Comparison of ENCODE assay signal across 14 cellular contexts in the genomic region with DNA sequence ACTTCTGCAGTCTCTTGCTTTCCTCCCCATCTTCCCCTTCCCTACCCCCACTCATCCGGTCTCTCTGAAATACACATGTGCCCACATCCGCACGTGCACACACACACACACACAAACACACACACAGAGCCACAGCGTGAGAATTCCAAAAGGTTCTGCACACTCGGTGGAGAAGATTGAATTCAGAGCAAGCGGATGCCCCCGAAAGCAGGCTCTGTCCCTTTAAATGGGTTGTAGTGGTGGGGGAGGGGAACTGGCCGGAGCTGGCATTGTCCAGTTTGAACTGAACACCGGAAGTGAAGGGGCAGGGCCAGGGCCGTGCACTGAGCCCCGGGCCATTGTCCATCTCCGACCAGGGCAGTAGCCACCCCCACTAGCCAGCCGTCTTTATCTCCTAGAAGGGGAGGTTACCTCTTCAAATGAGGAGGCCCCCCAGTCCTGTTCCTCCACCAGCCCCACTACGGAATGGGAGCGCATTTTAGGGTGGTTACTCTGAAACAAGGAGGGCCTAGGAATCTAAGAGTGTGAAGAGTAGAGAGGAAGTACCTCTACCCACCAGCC. TPM values are rescaled to one million over a fixed set of nuclear protein-coding genes. Genes with fewer than 3 reads are reported as not detected.
DNase-seq lines count a peak whose midpoint lies in the region; ATAC-seq and TF ChIP-seq lines count a peak whose summit lies in the region.
"Had no signal": no experiment of that assay in that cellular context is flagged by ENCODE, and none has a peak within 500 bp of the region (broad histone marks: within the 10 kb centered on the region; RNA-seq: fewer than 3 reads in every experiment).

No MANE protein-coding gene starts in this region.

- peaks cover 9% of the 10 kb centered on the region for H3K36me3 Mint-ChIP-seq in central memory CD8-positive, alpha-beta T cell (ENCODE audit: insufficient read depth)
- H3K36me3 Mint-ChIP-seq in nephron progenitor cell (ENCODE audit: low read depth): peaks cover 19% of the 10 kb centered on the region
- H3K36me3 Mint-ChIP-seq in activated CD8-positive, alpha-beta memory T cell treated with anti-CD3 and anti-CD28 coated beads, Interleukin-2, amount 10 ng/mL, durations not matched to agents 7 days and 5 days: no peaks in the 10 kb centered on the region

- peak; percentile 25 for DNase-seq in DMS53 (lab: John Stamatoyannopoulos, UW)
- DNase-seq in DMS53 treated with DMSO at 0.1 percent for 48 hours (lab: John Stamatoyannopoulos, UW; ENCODE audit: unreplicated experiment): no peak
- DNase-seq in Jurkat, Clone E6-1 (ENCODE audit: low read depth, low spot score): peak; percentile 54
- DNase-seq in central memory CD8-positive, alpha-beta T cell (ENCODE audit: low spot score in 2 of 2): no peak
- DNase-seq in nephron progenitor cell: peak; percentile 82
- DNase-seq in stimulated activated naive CD4-positive, alpha-beta T cell treated with Interleukin-2 at 50 U/mL for 16 hours (lab: John Stamatoyannopoulos, UW): no peak
- DNase-seq in activated CD8-positive, alpha-beta memory T cell treated with anti-CD3 and anti-CD28 coated beads, Interleukin-2, amount 10 ng/mL, durations not matched to agents 7 days and 5 days: no peak
- DNase-seq: DMS79 treated with DMSO at 0.1 percent for 48 hours, NCI-H446, SHP77 treated with DMSO at 0.1 percent for 48 hours had no signal

- H3K9me3 Mint-ChIP-seq in central memory CD8-positive, alpha-beta T cell: no peaks in the 10 kb centered on the region
- H3K9me3 Mint-ChIP-seq in nephron progenitor cell: no peaks in the 10 kb centered on the region
- H3K9me3 Mint-ChIP-seq in activated CD8-positive, alpha-beta memory T cell treated with anti-CD3 and anti-CD28 coated beads, Interleukin-2, amount 10 ng/mL, durations not matched to agents 7 days and 5 days (ENCODE audit: low read depth): no peaks in the 10 kb centered on the region

- no peak for TF ChIP-seq CTCF in nephron progenitor cell (IDR thresholded peaks at IDR 0.05)

- H3K27me3 Mint-ChIP-seq in central memory CD8-positive, alpha-beta T cell: peaks cover 75% of the 10 kb centered on the region
- peaks cover 2% of the 10 kb centered on the region for H3K27me3 Mint-ChIP-seq in nephron progenitor cell (ENCODE audit: low read depth, poor library complexity)
- peaks cover 67% of the 10 kb centered on the region for H3K27me3 Mint-ChIP-seq in activated CD8-positive, alpha-beta memory T cell treated with anti-CD3 and anti-CD28 coated beads, Interleukin-2, amount 10 ng/mL, durations not matched to agents 7 days and 5 days

- H3K4me1 Mint-ChIP-seq in central memory CD8-positive, alpha-beta T cell: peaks cover 28% of the 10 kb centered on the region
- H3K4me1 Mint-ChIP-seq in nephron progenitor cell: peaks cover 46% of the 10 kb centered on the region
- peaks cover 19% of the 10 kb centered on the region for H3K4me1 Mint-ChIP-seq in activated CD8-positive, alpha-beta memory T cell treated with anti-CD3 and anti-CD28 coated beads, Interleukin-2, amount 10 ng/mL, durations not matched to agents 7 days and 5 days

- H3K4me3 ChIP-seq in Jurkat, Clone E6-1 (ENCODE audit: low read length): no peak overlapping the region
- H3K4me3 ChIP-seq: skin epidermis had no signal

- no peak overlapping the region for H3K27ac Mint-ChIP-seq in central memory CD8-positive, alpha-beta T cell (ENCODE audit: low read depth)
- peak overlapping the region; percentile 97 for H3K27ac Mint-ChIP-seq in nephron progenitor cell
- H3K27ac Mint-ChIP-seq in activated CD8-positive, alpha-beta memory T cell treated with anti-CD3 and anti-CD28 coated beads, Interleukin-2, amount 10 ng/mL, durations not matched to agents 7 days and 5 days: no peak overlapping the region

- peak; percentile 14 for ATAC-seq in central memory CD8-positive, alpha-beta T cell (replicated peaks; ENCODE audit: extremely low read depth, poor library complexity, severe bottlenecking)
- ATAC-seq in HG03521 (IDR thresholded peaks at IDR 0.05; ENCODE audit: unreplicated experiment): no peak
- no peak for ATAC-seq in activated CD8-positive, alpha-beta memory T cell treated with anti-CD3 and anti-CD28 coated beads, Interleukin-2, amount 10 ng/mL, durations not matched to agents 7 days and 5 days

- H3K4me3 Mint-ChIP-seq in central memory CD8-positive, alpha-beta T cell: peak overlapping the region; percentile 14
- peak overlapping the region; percentile 98 for H3K4me3 Mint-ChIP-seq in nephron progenitor cell
- H3K4me3 Mint-ChIP-seq in activated CD8-positive, alpha-beta memory T cell treated with anti-CD3 and anti-CD28 coated beads, Interleukin-2, amount 10 ng/mL, durations not matched to agents 7 days and 5 days: no peak overlapping the region

- CTCF ChIA-PET in activated CD8-positive, alpha-beta memory T cell treated with anti-CD3 and anti-CD28 coated beads, Interleukin-2, amount 10 ng/mL, durations not matched to agents 7 days and 5 days (lab: Charles Lee): interaction anchor here (1.0 kb wide), 1 partner anchor 124 kb away, joined by 3 read pairs; no protein-coding TSS in a partner anchor

RNA-seq across cellular contexts. Expression of a gene that starts 1.3 kb away (rescaled TPM):
- polyA plus RNA-seq in Jurkat, Clone E6-1 (2012; ENCODE audit: insufficient read depth, insufficient read length): not detected
- not detected for total RNA-seq in activated CD8-positive, alpha-beta memory T cell treated with anti-CD3 and anti-CD28 coated beads, Interleukin-2, amount 10 ng/mL, durations not matched to agents 7 days and 5 days
- total RNA-seq: mononuclear cell had no signal
- polyA plus RNA-seq: adipose tissue had no signal

RNA-seq across cellular contexts. Expression of a gene that starts 22.9 kb away (rescaled TPM):
- 31.5 TPM for polyA plus RNA-seq in Jurkat, Clone E6-1 (2012; ENCODE audit: insufficient read depth, insufficient read length)
- total RNA-seq in activated CD8-positive, alpha-beta memory T cell treated with anti-CD3 and anti-CD28 coated beads, Interleukin-2, amount 10 ng/mL, durations not matched to agents 7 days and 5 days: 10 to 100 TPM; 49.2 to 54.0 TPM

RNA-seq across cellular contexts. Expression of a gene that starts 36.7 kb away (rescaled TPM):
- not detected for polyA plus RNA-seq in Jurkat, Clone E6-1 (2012; ENCODE audit: insufficient read depth, insufficient read length)
- 10 to 100 TPM in 1 of 2 experiments, 1 to 10 TPM in 1; 7.0 to 26.3 TPM for total RNA-seq in activated CD8-positive, alpha-beta memory T cell treated with anti-CD3 and anti-CD28 coated beads, Interleukin-2, amount 10 ng/mL, durations not matched to agents 7 days and 5 days

RNA-seq across cellular contexts. Expression of a gene that starts 55.3 kb away (rescaled TPM):
- 3.7 TPM for polyA plus RNA-seq in Jurkat, Clone E6-1 (2012; ENCODE audit: insufficient read depth, insufficient read length)
- total RNA-seq in activated CD8-positive, alpha-beta memory T cell treated with anti-CD3 and anti-CD28 coated beads, Interleukin-2, amount 10 ng/mL, durations not matched to agents 7 days and 5 days: 1 to 10 TPM; 5.7 to 8.6 TPM

Comparison
In these comparisons a context has a peak if more than half of its experiments do, and no peak if none do; other contexts are left out.
1. DNase-seq: peak in DMS53 (single experiment), Jurkat, Clone E6-1 (single experiment) and nephron progenitor cell (single experiment); none in DMS53 treated with DMSO at 0.1 percent for 48 hours (single experiment), central memory CD8-positive, alpha-beta T cell (0 of 2), stimulated activated naive CD4-positive, alpha-beta T cell treated with Interleukin-2 at 50 U/mL for 16 hours (single experiment) and activated CD8-positive, alpha-beta memory T cell treated with anti-CD3 and anti-CD28 coated beads, Interleukin-2, amount 10 ng/mL, durations not matched to agents 7 days and 5 days (single experiment).